Comparison of ENCODE assay signal across 1 cellular context in genomic region chr18:54257015-54257414, GRCh38.
TF ChIP-seq lines count a peak whose summit lies in the region.

No MANE protein-coding gene starts in this region.

TF ChIP-seq in WTC11, 78 proteins besides CTCF, POLR2A, EP300 and RAD21 (continued from another document):
- TF ChIP-seq ZNF532 (CRISPR knock-in tag; IDR thresholded peaks at IDR 0.05; ENCODE audit: borderline replicate concordance) (no peak), KAT7 (CRISPR knock-in tag; IDR thresholded peaks at IDR 0.05; ENCODE audit: borderline replicate concordance) (no peak), SP1 (CRISPR knock-in tag; conservative IDR thresholded peaks at IDR 0.05) (no peak), IRF2 (CRISPR knock-in tag; IDR thresholded peaks at IDR 0.05; ENCODE audit: borderline replicate concordance, low read depth) (no peak), ZBTB43 (CRISPR knock-in tag; IDR thresholded peaks at IDR 0.05) (no peak), TP53 (CRISPR knock-in tag; IDR thresholded peaks at IDR 0.05) (no peak), E2F1 (CRISPR knock-in tag; IDR thresholded peaks at IDR 0.05) (no peak), MYBL2 (CRISPR knock-in tag; IDR thresholded peaks at IDR 0.05) (no peak), ELF4 (CRISPR knock-in tag; IDR thresholded peaks at IDR 0.05; ENCODE audit: low read depth) (no peak), MAX (CRISPR knock-in tag; IDR thresholded peaks at IDR 0.05) (no peak), TCF7 (CRISPR knock-in tag; IDR thresholded peaks at IDR 0.05; ENCODE audit: low read depth) (no peak)
